In genomic region chr3:134694946-134695543, GRCh38 we compare ENCODE assay signal across 24 cellular contexts. TPM values are rescaled to one million over a fixed set of nuclear protein-coding genes. Genes with fewer than 3 reads are reported as not detected.
"Had no signal": no experiment of that assay in that cellular context is flagged by ENCODE, and none has a peak within 500 bp of the region (broad histone marks: within the 10 kb centered on the region; RNA-seq: fewer than 3 reads in every experiment).

No MANE protein-coding gene starts in this region.

- H3K27ac ChIP-seq: brain microvascular endothelial cell, parathyroid adenoma, thoracic aorta, vagina had no signal

- ATAC-seq: effector memory CD8-positive, alpha-beta T cell; stimulated activated naive B cell treated with anti-CD40 and anti-IgM and Interleukin-4, amounts not matched to agents 10 μg/mL and 1 μg/mL and 100 μg/mL, for 72 hours; WTC11 had no signal

- H3K4me1 ChIP-seq: parathyroid adenoma had no signal

- DNase-seq: activated gamma-delta T cell treated with Interleukin-2 at 50 U/mL for 16 hours; activated T-cell treated with anti-CD3 and anti-CD28 coated beads, Interleukin-2, amount 50 U/mL, for 1 hour; aorta; brain microvascular endothelial cell; effector memory CD8-positive, alpha-beta T cell; kidney glomerular epithelial cell; stimulated activated CD4-positive, alpha-beta T cell treated with anti-CD3 and anti-CD28 coated beads, Interleukin-2, amount 100 ng/mL, for 48 hours; stimulated activated CD8-positive, alpha-beta memory T cell treated with anti-CD3 and anti-CD28 coated beads, Interleukin-4, amount 100 ng/mL, for 48 hours; stimulated activated naive B cell treated with anti-CD40 and anti-IgM and Interleukin-4, amounts not matched to agents 10 μg/mL and 1 μg/mL and 100 μg/mL, for 72 hours; T1000 had no signal

- H3K4me3 ChIP-seq: thoracic aorta, vagina had no signal

- H3K4me3 Mint-ChIP-seq: central memory CD8-positive, alpha-beta T cell; effector memory CD8-positive, alpha-beta T cell; memory B cell; natural killer cell treated with Interleukin-12 subunit alpha and Interleukin-12 subunit beta and Interleukin-15 and Interleukin-18, amount 100 ng/mL, for 72 hours; stimulated activated naive B cell treated with anti-CD40 and anti-IgM and Interleukin-4, amounts not matched to agents 10 μg/mL and 1 μg/mL and 100 μg/mL, for 72 hours; type B pancreatic cell; WTC11 had no signal

- H3K27me3 ChIP-seq: brain microvascular endothelial cell, vagina had no signal

- H3K9me3 Mint-ChIP-seq: activated naive CD4-positive, alpha-beta T cell treated with anti-CD3 and anti-CD28 coated beads, Interleukin-2, amount 50 U/mL, for 72 hours; central memory CD8-positive, alpha-beta T cell; memory B cell; natural killer cell treated with Interleukin-12 subunit alpha and Interleukin-12 subunit beta and Interleukin-15 and Interleukin-18, amount 100 ng/mL, for 72 hours; stimulated activated naive B cell treated with anti-CD40 and anti-IgM and Interleukin-4, amounts not matched to agents 10 μg/mL and 1 μg/mL and 100 μg/mL, for 72 hours; type B pancreatic cell had no signal

- H3K36me3 Mint-ChIP-seq: activated naive CD4-positive, alpha-beta T cell treated with anti-CD3 and anti-CD28 coated beads, Interleukin-2, amount 50 U/mL, for 72 hours; memory B cell; natural killer cell treated with Interleukin-12 subunit alpha and Interleukin-12 subunit beta and Interleukin-15 and Interleukin-18, amount 100 ng/mL, for 72 hours; stimulated activated naive B cell treated with anti-CD40 and anti-IgM and Interleukin-4, amounts not matched to agents 10 μg/mL and 1 μg/mL and 100 μg/mL, for 72 hours; type B pancreatic cell; WTC11 had no signal

- H3K27me3 Mint-ChIP-seq: stimulated activated naive B cell treated with anti-CD40 and anti-IgM and Interleukin-4, amounts not matched to agents 10 μg/mL and 1 μg/mL and 100 μg/mL, for 72 hours had no signal

- H3K9ac ChIP-seq: parathyroid adenoma had no signal

- H3K27ac Mint-ChIP-seq: activated naive CD4-positive, alpha-beta T cell treated with anti-CD3 and anti-CD28 coated beads, Interleukin-2, amount 50 U/mL, for 72 hours; effector memory CD8-positive, alpha-beta T cell; memory B cell; natural killer cell treated with Interleukin-12 subunit alpha and Interleukin-12 subunit beta and Interleukin-15 and Interleukin-18, amount 100 ng/mL, for 72 hours; stimulated activated naive B cell treated with anti-CD40 and anti-IgM and Interleukin-4, amounts not matched to agents 10 μg/mL and 1 μg/mL and 100 μg/mL, for 72 hours; type B pancreatic cell; WTC11 had no signal

- H3K36me3 ChIP-seq: brain microvascular endothelial cell, thoracic aorta, vagina had no signal

- H3K4me1 Mint-ChIP-seq: central memory CD8-positive, alpha-beta T cell; memory B cell; stimulated activated naive B cell treated with anti-CD40 and anti-IgM and Interleukin-4, amounts not matched to agents 10 μg/mL and 1 μg/mL and 100 μg/mL, for 72 hours; WTC11 had no signal

- H2AFZ ChIP-seq: parathyroid adenoma had no signal

- H3K9me3 ChIP-seq: thoracic aorta, vagina had no signal

- H3K79me2 ChIP-seq: parathyroid adenoma had no signal

RNA-seq across cellular contexts. Expression of gene KY, which starts 44.2 kb away (rescaled TPM):
- total RNA-seq: activated naive CD4-positive, alpha-beta T cell treated with anti-CD3 and anti-CD28 coated beads, Interleukin-2, amount 50 U/mL, for 72 hours; dermis microvascular lymphatic vessel endothelial cell; endothelial cell of umbilical vein; fibroblast of villous mesenchyme; natural killer cell treated with Interleukin-12 subunit alpha and Interleukin-12 subunit beta and Interleukin-15 and Interleukin-18, amount 100 ng/mL, for 72 hours; T-helper 1 cell treated with Interleukin-12 subunit alpha and Interleukin-12 subunit beta and Interleukin-4 antibody, amounts not matched to agents 30 ng/mL and 1 ng/mL, for 36 hours; WTC11 had no signal
- polyA plus RNA-seq: endothelial cell of umbilical vein, liver had no signal
